8 cellular contexts compared by ENCODE assay signal in genomic region chr9:4299006-4299795, GRCh38. TPM values are rescaled to one million over a fixed set of nuclear protein-coding genes. Genes with fewer than 3 reads are reported as not detected.
DNase-seq lines count a peak whose midpoint lies in the region; ATAC-seq and TF ChIP-seq lines count a peak whose summit lies in the region.

No MANE protein-coding gene starts in this region.

- H3K27me3 Mint-ChIP-seq in WTC11 (ENCODE audit: low read depth): peaks cover 81% of the 10 kb centered on the region

- H3K4me3 ChIP-seq in effector memory CD4-positive, alpha-beta T cell (ENCODE audit: insufficient read depth, low read depth, low read length, poor library complexity, severe bottlenecking): peak overlapping the region; percentile 80
- H3K4me3 ChIP-seq in mesodermal cell (ENCODE audit: extremely low read depth, insufficient read depth, low read length, poor library complexity, severe bottlenecking): peak overlapping the region; percentile 50

- H3K4me1 ChIP-seq in effector memory CD4-positive, alpha-beta T cell (ENCODE audit: control insufficient read depth, insufficient read depth, low read length, poor library complexity, severe bottlenecking): peaks cover 9% of the 10 kb centered on the region
- H3K4me1 ChIP-seq in mesodermal cell (ENCODE audit: control insufficient read depth, insufficient read depth, low read length, poor library complexity, severe bottlenecking): peaks cover 7% of the 10 kb centered on the region

- CTCF ChIA-PET in WTC11 (lab: Charles Lee): interaction anchor here (0.6 to 1.1 kb wide), 4 partner anchors 14 to 250 kb away, joined by 3 to 11 read pairs (median 4); no protein-coding TSS in a partner anchor

- H3K27ac Mint-ChIP-seq in WTC11: no peak overlapping the region

- ATAC-seq in WTC11 (peak; percentile 1; the same call in 1 of the 2 replicates), HG03565 (IDR thresholded peaks at IDR 0.05; ENCODE audit: unreplicated experiment) (no peak), GM19328 (IDR thresholded peaks at IDR 0.05; ENCODE audit: unreplicated experiment) (no peak)

- no peak for TF ChIP-seq CTCF in WTC11 (IDR thresholded peaks at IDR 0.05)

- H3K36me3 ChIP-seq in effector memory CD4-positive, alpha-beta T cell (ENCODE audit: control insufficient read depth, insufficient read depth, low read length): no peaks in the 10 kb centered on the region
- H3K36me3 ChIP-seq in mesodermal cell (ENCODE audit: control insufficient read depth, insufficient read depth, low read length): no peaks in the 10 kb centered on the region

- H3K9me3 Mint-ChIP-seq in WTC11: no peaks in the 10 kb centered on the region

- no peaks in the 10 kb centered on the region for H3K36me3 Mint-ChIP-seq in WTC11

- 1 to 2% methylated on average over 26 to 41 of the region's 60 CpGs for WGBS in mesodermal cell (ENCODE audit: insufficient coverage in 2 of 2), 2 experiments

- H3K27me3 ChIP-seq in effector memory CD4-positive, alpha-beta T cell (replicated peaks; ENCODE audit: control insufficient read depth, insufficient read depth, low read length, poor library complexity, severe bottlenecking): peaks cover 7% of the 10 kb centered on the region

- DNase-seq in activated CD4-positive, CD25-positive, alpha-beta regulatory T cell treated with anti-CD3 and anti-CD28 coated beads, Interleukin-2, amount 50 U/mL, for 72 hours: peak; percentile 33
- DNase-seq in activated CD4-positive, CD25-positive, alpha-beta regulatory T cell (lab: John Stamatoyannopoulos, UW): no peak
- DNase-seq in WTC11 (ENCODE audit: low spot score) (peak; percentile 50), substantia nigra (lab: John Stamatoyannopoulos, UW) (peak in 12 of 49 donors; percentile 4 to 43 (median 24))
- no peak for DNase-seq in effector memory CD4-positive, alpha-beta T cell

- no peaks in the 10 kb centered on the region for H3K9me3 ChIP-seq in effector memory CD4-positive, alpha-beta T cell (ENCODE audit: control insufficient read depth, low read length)
- no peaks in the 10 kb centered on the region for H3K9me3 ChIP-seq in mesodermal cell (ENCODE audit: control insufficient read depth, low read length)

- peaks cover 19% of the 10 kb centered on the region for H3K4me1 Mint-ChIP-seq in WTC11

- no peak overlapping the region for H3K27ac ChIP-seq in effector memory CD4-positive, alpha-beta T cell (ENCODE audit: insufficient read depth, low read length, poor library complexity, severe bottlenecking)
- H3K27ac ChIP-seq in mesodermal cell (ENCODE audit: low read depth, low read length, severe bottlenecking) (no peak overlapping the region), substantia nigra (ENCODE audit: low read depth, low read length, poor library complexity, severe bottlenecking) (peak overlapping the region; percentile 58)

- POLR2A ChIA-PET in WTC11 (lab: Charles Lee): no interaction called here

- H3K4me3 Mint-ChIP-seq in WTC11: peak overlapping the region; percentile 88

TF ChIP-seq in WTC11, 78 proteins besides CTCF, POLR2A, EP300 and RAD21:
- TF ChIP-seq NFE2L1 (CRISPR knock-in tag; IDR thresholded peaks at IDR 0.05): no peak
- TF ChIP-seq HMGXB4 (CRISPR knock-in tag; IDR thresholded peaks at IDR 0.05): peak; percentile 87
- peak; percentile 13; the same call in 1 of the 2 replicates for TF ChIP-seq ZBTB43 (CRISPR knock-in tag; IDR thresholded peaks at IDR 0.05)

RNA-seq across cellular contexts. Expression of gene GLIS3, which starts 0.7 kb away (rescaled TPM):
- 0.57 to 1.2 TPM (median 0.99 TPM) in 3 replicates for total RNA-seq in WTC11 (2021)
- polyA plus RNA-seq in mesodermal cell (2013, experiment 1 of 2): 2.4 TPM
- 1.1 TPM for polyA plus RNA-seq in mesodermal cell (2013, experiment 2 of 2)

Comparison
In these comparisons a context has a peak if more than half of its experiments do, and no peak if none do; other contexts are left out.
1. DNase-seq: peak in activated CD4-positive, CD25-positive, alpha-beta regulatory T cell treated with anti-CD3 and anti-CD28 coated beads, Interleukin-2, amount 50 U/mL, for 72 hours (single experiment) and WTC11 (single experiment); none in activated CD4-positive, CD25-positive, alpha-beta regulatory T cell (0 of 4) and effector memory CD4-positive, alpha-beta T cell (0 of 3).